Comparison of ENCODE assay signal across 1 cellular context in the genomic region with DNA sequence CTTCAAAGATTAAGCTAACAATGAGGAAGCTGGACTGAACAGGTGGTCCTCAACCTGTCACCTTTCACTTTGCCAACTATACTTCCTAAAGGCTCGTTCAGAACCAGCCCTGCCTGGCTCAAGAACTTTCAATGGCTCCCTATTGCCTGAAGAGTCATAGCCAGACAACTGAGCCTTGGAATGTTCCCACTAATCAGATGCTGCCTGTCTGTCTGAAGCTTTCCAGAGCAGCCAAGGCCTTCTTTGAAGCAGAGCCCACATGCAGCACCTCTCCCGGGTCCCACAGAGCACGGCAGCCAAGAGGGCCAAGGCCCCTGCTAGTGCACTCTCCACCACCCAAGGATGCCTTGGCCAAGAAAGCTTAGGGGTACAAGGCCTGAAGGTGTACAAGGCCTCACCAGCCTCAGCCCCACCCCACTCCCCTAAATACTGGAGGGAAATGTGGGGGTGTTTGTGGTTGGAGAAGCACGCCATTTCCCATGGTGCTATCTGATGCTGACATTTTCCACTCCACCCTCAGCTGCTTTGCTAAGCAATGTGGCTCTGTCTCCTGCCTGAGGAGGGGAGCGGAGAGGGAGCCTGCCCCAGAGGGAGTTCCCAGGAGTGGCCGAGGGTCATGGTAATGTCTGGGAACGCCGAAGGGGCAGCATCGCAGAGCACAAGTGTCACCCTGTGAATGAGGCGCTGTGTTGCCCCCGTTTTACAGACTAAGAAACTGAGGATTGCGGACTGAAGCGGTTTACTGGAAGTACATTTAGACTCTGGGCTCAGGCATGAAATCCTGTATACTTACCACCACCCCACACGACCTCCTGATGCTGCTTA.
TF ChIP-seq lines count a peak whose summit lies in the region.

No MANE protein-coding gene starts in this region.

TF ChIP-seq in K562, 482 proteins besides CTCF, POLR2A, EP300 and RAD21 (continued from another document and continues in another):
- TF ChIP-seq, protein P1, sequence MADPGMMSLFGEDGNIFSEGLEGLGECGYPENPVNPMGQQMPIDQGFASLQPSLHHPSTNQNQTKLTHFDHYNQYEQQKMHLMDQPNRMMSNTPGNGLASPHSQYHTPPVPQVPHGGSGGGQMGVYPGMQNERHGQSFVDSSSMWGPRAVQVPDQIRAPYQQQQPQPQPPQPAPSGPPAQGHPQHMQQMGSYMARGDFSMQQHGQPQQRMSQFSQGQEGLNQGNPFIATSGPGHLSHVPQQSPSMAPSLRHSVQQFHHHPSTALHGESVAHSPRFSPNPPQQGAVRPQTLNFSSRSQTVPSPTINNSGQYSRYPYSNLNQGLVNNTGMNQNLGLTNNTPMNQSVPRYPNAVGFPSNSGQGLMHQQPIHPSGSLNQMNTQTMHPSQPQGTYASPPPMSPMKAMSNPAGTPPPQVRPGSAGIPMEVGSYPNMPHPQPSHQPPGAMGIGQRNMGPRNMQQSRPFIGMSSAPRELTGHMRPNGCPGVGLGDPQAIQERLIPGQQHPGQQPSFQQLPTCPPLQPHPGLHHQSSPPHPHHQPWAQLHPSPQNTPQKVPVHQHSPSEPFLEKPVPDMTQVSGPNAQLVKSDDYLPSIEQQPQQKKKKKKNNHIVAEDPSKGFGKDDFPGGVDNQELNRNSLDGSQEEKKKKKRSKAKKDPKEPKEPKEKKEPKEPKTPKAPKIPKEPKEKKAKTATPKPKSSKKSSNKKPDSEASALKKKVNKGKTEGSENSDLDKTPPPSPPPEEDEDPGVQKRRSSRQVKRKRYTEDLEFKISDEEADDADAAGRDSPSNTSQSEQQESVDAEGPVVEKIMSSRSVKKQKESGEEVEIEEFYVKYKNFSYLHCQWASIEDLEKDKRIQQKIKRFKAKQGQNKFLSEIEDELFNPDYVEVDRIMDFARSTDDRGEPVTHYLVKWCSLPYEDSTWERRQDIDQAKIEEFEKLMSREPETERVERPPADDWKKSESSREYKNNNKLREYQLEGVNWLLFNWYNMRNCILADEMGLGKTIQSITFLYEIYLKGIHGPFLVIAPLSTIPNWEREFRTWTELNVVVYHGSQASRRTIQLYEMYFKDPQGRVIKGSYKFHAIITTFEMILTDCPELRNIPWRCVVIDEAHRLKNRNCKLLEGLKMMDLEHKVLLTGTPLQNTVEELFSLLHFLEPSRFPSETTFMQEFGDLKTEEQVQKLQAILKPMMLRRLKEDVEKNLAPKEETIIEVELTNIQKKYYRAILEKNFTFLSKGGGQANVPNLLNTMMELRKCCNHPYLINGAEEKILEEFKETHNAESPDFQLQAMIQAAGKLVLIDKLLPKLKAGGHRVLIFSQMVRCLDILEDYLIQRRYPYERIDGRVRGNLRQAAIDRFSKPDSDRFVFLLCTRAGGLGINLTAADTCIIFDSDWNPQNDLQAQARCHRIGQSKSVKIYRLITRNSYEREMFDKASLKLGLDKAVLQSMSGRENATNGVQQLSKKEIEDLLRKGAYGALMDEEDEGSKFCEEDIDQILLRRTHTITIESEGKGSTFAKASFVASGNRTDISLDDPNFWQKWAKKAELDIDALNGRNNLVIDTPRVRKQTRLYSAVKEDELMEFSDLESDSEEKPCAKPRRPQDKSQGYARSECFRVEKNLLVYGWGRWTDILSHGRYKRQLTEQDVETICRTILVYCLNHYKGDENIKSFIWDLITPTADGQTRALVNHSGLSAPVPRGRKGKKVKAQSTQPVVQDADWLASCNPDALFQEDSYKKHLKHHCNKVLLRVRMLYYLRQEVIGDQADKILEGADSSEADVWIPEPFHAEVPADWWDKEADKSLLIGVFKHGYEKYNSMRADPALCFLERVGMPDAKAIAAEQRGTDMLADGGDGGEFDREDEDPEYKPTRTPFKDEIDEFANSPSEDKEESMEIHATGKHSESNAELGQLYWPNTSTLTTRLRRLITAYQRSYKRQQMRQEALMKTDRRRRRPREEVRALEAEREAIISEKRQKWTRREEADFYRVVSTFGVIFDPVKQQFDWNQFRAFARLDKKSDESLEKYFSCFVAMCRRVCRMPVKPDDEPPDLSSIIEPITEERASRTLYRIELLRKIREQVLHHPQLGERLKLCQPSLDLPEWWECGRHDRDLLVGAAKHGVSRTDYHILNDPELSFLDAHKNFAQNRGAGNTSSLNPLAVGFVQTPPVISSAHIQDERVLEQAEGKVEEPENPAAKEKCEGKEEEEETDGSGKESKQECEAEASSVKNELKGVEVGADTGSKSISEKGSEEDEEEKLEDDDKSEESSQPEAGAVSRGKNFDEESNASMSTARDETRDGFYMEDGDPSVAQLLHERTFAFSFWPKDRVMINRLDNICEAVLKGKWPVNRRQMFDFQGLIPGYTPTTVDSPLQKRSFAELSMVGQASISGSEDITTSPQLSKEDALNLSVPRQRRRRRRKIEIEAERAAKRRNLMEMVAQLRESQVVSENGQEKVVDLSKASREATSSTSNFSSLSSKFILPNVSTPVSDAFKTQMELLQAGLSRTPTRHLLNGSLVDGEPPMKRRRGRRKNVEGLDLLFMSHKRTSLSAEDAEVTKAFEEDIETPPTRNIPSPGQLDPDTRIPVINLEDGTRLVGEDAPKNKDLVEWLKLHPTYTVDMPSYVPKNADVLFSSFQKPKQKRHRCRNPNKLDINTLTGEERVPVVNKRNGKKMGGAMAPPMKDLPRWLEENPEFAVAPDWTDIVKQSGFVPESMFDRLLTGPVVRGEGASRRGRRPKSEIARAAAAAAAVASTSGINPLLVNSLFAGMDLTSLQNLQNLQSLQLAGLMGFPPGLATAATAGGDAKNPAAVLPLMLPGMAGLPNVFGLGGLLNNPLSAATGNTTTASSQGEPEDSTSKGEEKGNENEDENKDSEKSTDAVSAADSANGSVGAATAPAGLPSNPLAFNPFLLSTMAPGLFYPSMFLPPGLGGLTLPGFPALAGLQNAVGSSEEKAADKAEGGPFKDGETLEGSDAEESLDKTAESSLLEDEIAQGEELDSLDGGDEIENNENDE (IDR thresholded peaks at IDR 0.05; ENCODE audit: low read depth, low read length), result no peak
- TF ChIP-seq, protein P2, sequence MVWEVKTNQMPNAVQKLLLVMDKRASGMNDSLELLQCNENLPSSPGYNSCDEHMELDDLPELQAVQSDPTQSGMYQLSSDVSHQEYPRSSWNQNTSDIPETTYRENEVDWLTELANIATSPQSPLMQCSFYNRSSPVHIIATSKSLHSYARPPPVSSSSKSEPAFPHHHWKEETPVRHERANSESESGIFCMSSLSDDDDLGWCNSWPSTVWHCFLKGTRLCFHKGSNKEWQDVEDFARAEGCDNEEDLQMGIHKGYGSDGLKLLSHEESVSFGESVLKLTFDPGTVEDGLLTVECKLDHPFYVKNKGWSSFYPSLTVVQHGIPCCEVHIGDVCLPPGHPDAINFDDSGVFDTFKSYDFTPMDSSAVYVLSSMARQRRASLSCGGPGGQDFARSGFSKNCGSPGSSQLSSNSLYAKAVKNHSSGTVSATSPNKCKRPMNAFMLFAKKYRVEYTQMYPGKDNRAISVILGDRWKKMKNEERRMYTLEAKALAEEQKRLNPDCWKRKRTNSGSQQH (CRISPR knock-in tag; IDR thresholded peaks at IDR 0.05), result 0 out of 2 replicates have a peak, but pooled peaks have one; percentile 32
- TF ChIP-seq RFX7 (CRISPR knock-in tag; IDR thresholded peaks at IDR 0.05), result peak; percentile 3; the same call in 1 of the 2 replicates
- no peak for TF ChIP-seq BHLHE40 (IDR thresholded peaks at IDR 0.05; ENCODE audit: low read length)
- no peak for TF ChIP-seq ATF7 (IDR thresholded peaks at IDR 0.05)
- peak; percentile 49 for TF ChIP-seq CXXC5 (CRISPR knock-in tag; IDR thresholded peaks at IDR 0.05)
- TF ChIP-seq HDAC1 (IDR thresholded peaks at IDR 0.05), result 0 out of 4 replicates have a peak, but pooled peaks of 1 of the 2 experiments have one; percentile 4
- no peak for TF ChIP-seq RBM22 (IDR thresholded peaks at IDR 0.05; ENCODE audit: low read depth, low read length, poor library complexity, severe bottlenecking)
- TF ChIP-seq, protein P3, sequence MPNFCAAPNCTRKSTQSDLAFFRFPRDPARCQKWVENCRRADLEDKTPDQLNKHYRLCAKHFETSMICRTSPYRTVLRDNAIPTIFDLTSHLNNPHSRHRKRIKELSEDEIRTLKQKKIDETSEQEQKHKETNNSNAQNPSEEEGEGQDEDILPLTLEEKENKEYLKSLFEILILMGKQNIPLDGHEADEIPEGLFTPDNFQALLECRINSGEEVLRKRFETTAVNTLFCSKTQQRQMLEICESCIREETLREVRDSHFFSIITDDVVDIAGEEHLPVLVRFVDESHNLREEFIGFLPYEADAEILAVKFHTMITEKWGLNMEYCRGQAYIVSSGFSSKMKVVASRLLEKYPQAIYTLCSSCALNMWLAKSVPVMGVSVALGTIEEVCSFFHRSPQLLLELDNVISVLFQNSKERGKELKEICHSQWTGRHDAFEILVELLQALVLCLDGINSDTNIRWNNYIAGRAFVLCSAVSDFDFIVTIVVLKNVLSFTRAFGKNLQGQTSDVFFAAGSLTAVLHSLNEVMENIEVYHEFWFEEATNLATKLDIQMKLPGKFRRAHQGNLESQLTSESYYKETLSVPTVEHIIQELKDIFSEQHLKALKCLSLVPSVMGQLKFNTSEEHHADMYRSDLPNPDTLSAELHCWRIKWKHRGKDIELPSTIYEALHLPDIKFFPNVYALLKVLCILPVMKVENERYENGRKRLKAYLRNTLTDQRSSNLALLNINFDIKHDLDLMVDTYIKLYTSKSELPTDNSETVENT (CRISPR knock-in tag; IDR thresholded peaks at IDR 0.05), result no peak
- TF ChIP-seq, protein P4, sequence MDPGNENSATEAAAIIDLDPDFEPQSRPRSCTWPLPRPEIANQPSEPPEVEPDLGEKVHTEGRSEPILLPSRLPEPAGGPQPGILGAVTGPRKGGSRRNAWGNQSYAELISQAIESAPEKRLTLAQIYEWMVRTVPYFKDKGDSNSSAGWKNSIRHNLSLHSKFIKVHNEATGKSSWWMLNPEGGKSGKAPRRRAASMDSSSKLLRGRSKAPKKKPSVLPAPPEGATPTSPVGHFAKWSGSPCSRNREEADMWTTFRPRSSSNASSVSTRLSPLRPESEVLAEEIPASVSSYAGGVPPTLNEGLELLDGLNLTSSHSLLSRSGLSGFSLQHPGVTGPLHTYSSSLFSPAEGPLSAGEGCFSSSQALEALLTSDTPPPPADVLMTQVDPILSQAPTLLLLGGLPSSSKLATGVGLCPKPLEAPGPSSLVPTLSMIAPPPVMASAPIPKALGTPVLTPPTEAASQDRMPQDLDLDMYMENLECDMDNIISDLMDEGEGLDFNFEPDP (CRISPR knock-in tag; IDR thresholded peaks at IDR 0.05), result 0 out of 2 replicates have a peak, but pooled peaks have one; percentile 2
- TF ChIP-seq GABPA (tag; conservative IDR thresholded peaks at IDR 0.05; ENCODE audit: low read depth), result no peak
- TF ChIP-seq TAL1 (IDR thresholded peaks at IDR 0.05), result no peak
- TF ChIP-seq HOXB6 (CRISPR knock-in tag; IDR thresholded peaks at IDR 0.05; ENCODE audit: borderline replicate concordance), result no peak
- peak; percentile 53 to 84 for TF ChIP-seq RCOR1 (IDR thresholded peaks at IDR 0.05; ENCODE audit: borderline replicate concordance in 1 of 2, low read depth in 2 of 2, low read length in 2 of 2)
- 0 out of 2 replicates have a peak, but pooled peaks have one; percentile 25 for TF ChIP-seq MEF2D (tag; conservative IDR thresholded peaks at IDR 0.05; ENCODE audit: low read depth)
- TF ChIP-seq SRSF9 (IDR thresholded peaks at IDR 0.05; ENCODE audit: borderline replicate concordance, low read depth, low read length), result no peak
- TF ChIP-seq ZNF77 (CRISPR knock-in tag; IDR thresholded peaks at IDR 0.05), result no peak
- TF ChIP-seq ZNF584 (CRISPR knock-in tag; IDR thresholded peaks at IDR 0.05; ENCODE audit: low read depth), result peak; percentile 62; the same call in 1 of the 2 replicates
- TF ChIP-seq CBX8 (IDR thresholded peaks at IDR 0.05; ENCODE audit: borderline replicate concordance, extremely low read depth, low read depth, low read length, poor library complexity, severe bottlenecking), result no peak
- 0 out of 2 replicates have a peak, but pooled peaks have one; percentile 20 for TF ChIP-seq XRCC5 (IDR thresholded peaks at IDR 0.05; ENCODE audit: low read depth, low read length)
- TF ChIP-seq ZNF764 (CRISPR knock-in tag; IDR thresholded peaks at IDR 0.05; ENCODE audit: low read depth), result no peak
- TF ChIP-seq TRIM24 (IDR thresholded peaks at IDR 0.05), result no peak
- TF ChIP-seq L3MBTL2 (IDR thresholded peaks at IDR 0.05), result peak; percentile 69
- TF ChIP-seq STAT5B (CRISPR knock-in tag; IDR thresholded peaks at IDR 0.05), result no peak
- peak; percentile 35; the same call in 1 of the 2 replicates for TF ChIP-seq TCF3 (CRISPR knock-in tag; IDR thresholded peaks at IDR 0.05)
- TF ChIP-seq, protein P5, sequence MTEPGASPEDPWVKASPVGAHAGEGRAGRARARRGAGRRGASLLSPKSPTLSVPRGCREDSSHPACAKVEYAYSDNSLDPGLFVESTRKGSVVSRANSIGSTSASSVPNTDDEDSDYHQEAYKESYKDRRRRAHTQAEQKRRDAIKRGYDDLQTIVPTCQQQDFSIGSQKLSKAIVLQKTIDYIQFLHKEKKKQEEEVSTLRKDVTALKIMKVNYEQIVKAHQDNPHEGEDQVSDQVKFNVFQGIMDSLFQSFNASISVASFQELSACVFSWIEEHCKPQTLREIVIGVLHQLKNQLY (CRISPR knock-in tag; conservative IDR thresholded peaks at IDR 0.05), result no peak
- TF ChIP-seq, protein P6, sequence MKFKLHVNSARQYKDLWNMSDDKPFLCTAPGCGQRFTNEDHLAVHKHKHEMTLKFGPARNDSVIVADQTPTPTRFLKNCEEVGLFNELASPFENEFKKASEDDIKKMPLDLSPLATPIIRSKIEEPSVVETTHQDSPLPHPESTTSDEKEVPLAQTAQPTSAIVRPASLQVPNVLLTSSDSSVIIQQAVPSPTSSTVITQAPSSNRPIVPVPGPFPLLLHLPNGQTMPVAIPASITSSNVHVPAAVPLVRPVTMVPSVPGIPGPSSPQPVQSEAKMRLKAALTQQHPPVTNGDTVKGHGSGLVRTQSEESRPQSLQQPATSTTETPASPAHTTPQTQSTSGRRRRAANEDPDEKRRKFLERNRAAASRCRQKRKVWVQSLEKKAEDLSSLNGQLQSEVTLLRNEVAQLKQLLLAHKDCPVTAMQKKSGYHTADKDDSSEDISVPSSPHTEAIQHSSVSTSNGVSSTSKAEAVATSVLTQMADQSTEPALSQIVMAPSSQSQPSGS (CRISPR knock-in tag; IDR thresholded peaks at IDR 0.05), result no peak
- TF ChIP-seq RBM25 (IDR thresholded peaks at IDR 0.05; ENCODE audit: low read depth, low read length, severe bottlenecking), result peak; percentile 96
- no peak for TF ChIP-seq ZNF717 (CRISPR knock-in tag; IDR thresholded peaks at IDR 0.05)
- TF ChIP-seq COPS2 (conservative IDR thresholded peaks at IDR 0.05), result no peak
- TF ChIP-seq ZBTB1 (CRISPR knock-in tag; IDR thresholded peaks at IDR 0.05; ENCODE audit: borderline replicate concordance, low read depth), result no peak
- peak; percentile 33 for TF ChIP-seq SMAD1 (IDR thresholded peaks at IDR 0.05; ENCODE audit: low read depth, low read length, partially characterized antibody)
- no peak for TF ChIP-seq TAF1 (IDR thresholded peaks at IDR 0.05; ENCODE audit: control insufficient read depth, extremely low read depth, insufficient read depth, low read length, severe bottlenecking)
- TF ChIP-seq, protein P7, sequence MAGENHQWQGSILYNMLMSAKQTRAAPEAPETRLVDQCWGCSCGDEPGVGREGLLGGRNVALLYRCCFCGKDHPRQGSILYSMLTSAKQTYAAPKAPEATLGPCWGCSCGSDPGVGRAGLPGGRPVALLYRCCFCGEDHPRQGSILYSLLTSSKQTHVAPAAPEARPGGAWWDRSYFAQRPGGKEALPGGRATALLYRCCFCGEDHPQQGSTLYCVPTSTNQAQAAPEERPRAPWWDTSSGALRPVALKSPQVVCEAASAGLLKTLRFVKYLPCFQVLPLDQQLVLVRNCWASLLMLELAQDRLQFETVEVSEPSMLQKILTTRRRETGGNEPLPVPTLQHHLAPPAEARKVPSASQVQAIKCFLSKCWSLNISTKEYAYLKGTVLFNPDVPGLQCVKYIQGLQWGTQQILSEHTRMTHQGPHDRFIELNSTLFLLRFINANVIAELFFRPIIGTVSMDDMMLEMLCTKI (IDR thresholded peaks at IDR 0.05; ENCODE audit: partially characterized antibody), result no peak
- TF ChIP-seq SIX5 (IDR thresholded peaks at IDR 0.05; ENCODE audit: borderline replicate concordance in 1 of 2, insufficient read depth in 1 of 2, low read depth in 1 of 2, low read length in 2 of 2), result no peak
- TF ChIP-seq MAZ (CRISPR knock-in tag; conservative IDR thresholded peaks at IDR 0.05 in 1 of 2, IDR thresholded peaks at IDR 0.05 in 1 of 2), result peak in 1 of 2 experiments; percentile 88; a peak in 2 of 4 replicates
- no peak for TF ChIP-seq ZNF146 (CRISPR knock-in tag; IDR thresholded peaks at IDR 0.05; ENCODE audit: unreplicated experiment)
